Comparison of ENCODE assay signal across 8 cellular contexts in genomic region chr12:12562016-12562483, GRCh38. TPM values are rescaled to one million over a fixed set of nuclear protein-coding genes. Genes with fewer than 3 reads are reported as not detected.
DNase-seq lines count a peak whose midpoint lies in the region; ATAC-seq and TF ChIP-seq lines count a peak whose summit lies in the region.

No MANE protein-coding gene starts in this region.

- no peaks in the 10 kb centered on the region for H3K9me3 ChIP-seq in duodenal mucosa (ENCODE audit: control insufficient read depth in 1 of 2, low read length in 2 of 2)

- DNase-seq in Caki2 (ENCODE audit: low read depth) (peak; percentile 37), HL-60 (ENCODE audit: low read depth in 1 of 2, low spot score in 1 of 2) (no peak), lung microvascular endothelial cell (ENCODE audit: low read depth in 2 of 2) (peak; percentile 41 to 58), substantia nigra (lab: John Stamatoyannopoulos, UW) (peak in 26 of 49 donors; percentile 9 to 69 (median 36)), DMS153 treated with DMSO at 0.1 percent for 48 hours (lab: John Stamatoyannopoulos, UW; ENCODE audit: unreplicated experiment) (no peak)
- peak; percentile 29 for DNase-seq in activated CD4-positive, alpha-beta T cell treated with anti-CD3 and anti-CD28 coated beads for 48 hours

- H3K27ac ChIP-seq in HL-60 (replicated peaks) = peak overlapping the region; percentile 90
- H3K27ac ChIP-seq in duodenal mucosa (ENCODE audit: low read depth, low read length) = peak overlapping the region; percentile 96
- peak overlapping the region; percentile 97 for H3K27ac ChIP-seq in substantia nigra (ENCODE audit: low read depth, low read length, poor library complexity, severe bottlenecking)

- in situ Hi-C loops in Caki2 (cut with HindIII; ENCODE audit: low pct_unique_long_range_greater_than_20kb, low sequenced_read_pairs) = no loop called here

- H3K4me3 ChIP-seq in HL-60 (replicated peaks; ENCODE audit: insufficient read depth, low read length) (peak overlapping the region; percentile 63), duodenal mucosa (ENCODE audit: low read depth in 1 of 2, low read length in 2 of 2) (peak overlapping the region; percentile 82 to 92)

- TF ChIP-seq CTCF in HL-60 (IDR thresholded peaks at IDR 0.05; ENCODE audit: insufficient read depth, low read length) = no peak

- peaks cover 10 to 28% of the 10 kb centered on the region in 2 donors for H3K4me1 ChIP-seq in duodenal mucosa (ENCODE audit: control insufficient read depth in 1 of 2, insufficient read depth in 2 of 2, low read length in 2 of 2)

- no peak for ATAC-seq in HG02678 (IDR thresholded peaks at IDR 0.05; ENCODE audit: unreplicated experiment)

- H3K27me3 ChIP-seq in HL-60 (ENCODE audit: insufficient read depth, poor library complexity, severe bottlenecking) (no peaks in the 10 kb centered on the region), duodenal mucosa (ENCODE audit: control insufficient read depth in 1 of 2, insufficient read depth in 2 of 2, low read length in 2 of 2) (no peaks in the 10 kb centered on the region)

- H3K36me3 ChIP-seq in duodenal mucosa (ENCODE audit: control insufficient read depth in 1 of 2, insufficient read depth in 2 of 2, low read length in 2 of 2) = no peaks in the 10 kb centered on the region

- peak overlapping the region; percentile 97 to 99 for H3K9ac ChIP-seq in duodenal mucosa (ENCODE audit: low read depth in 1 of 2, low read length in 2 of 2)

RNA-seq across cellular contexts. Expression of gene DUSP16, which starts 0.6 kb away (rescaled TPM):
- 9.9 and 10.2 TPM in 2 replicates for total RNA-seq in Caki2 (2014; rRNA removed; shearing (Covaris generic); ENCODE audit: low replicate concordance)
- total RNA-seq in lung microvascular endothelial cell = 5.2 and 5.8 TPM in 2 replicates

RNA-seq across cellular contexts. Expression of gene CREBL2, which starts 49.6 kb away (rescaled TPM):
- 9.6 and 16.0 TPM in 2 replicates for total RNA-seq in Caki2 (2014; rRNA removed; shearing (Covaris generic); ENCODE audit: low replicate concordance)
- 30.9 and 38.5 TPM in 2 replicates for total RNA-seq in lung microvascular endothelial cell

Comparison
In these comparisons a context has a peak if more than half of its experiments do, and no peak if none do; other contexts are left out.
1. DNase-seq: peak in Caki2 (single experiment), activated CD4-positive, alpha-beta T cell treated with anti-CD3 and anti-CD28 coated beads for 48 hours (single experiment), lung microvascular endothelial cell (2 of 2) and substantia nigra (26 of 49); none in HL-60 (0 of 2) and DMS153 treated with DMSO at 0.1 percent for 48 hours (single experiment).
2. Peak in every context shown above with its lines, with median percentiles within 50 percentile points of each other: H3K27ac ChIP-seq.